In the genomic region with DNA sequence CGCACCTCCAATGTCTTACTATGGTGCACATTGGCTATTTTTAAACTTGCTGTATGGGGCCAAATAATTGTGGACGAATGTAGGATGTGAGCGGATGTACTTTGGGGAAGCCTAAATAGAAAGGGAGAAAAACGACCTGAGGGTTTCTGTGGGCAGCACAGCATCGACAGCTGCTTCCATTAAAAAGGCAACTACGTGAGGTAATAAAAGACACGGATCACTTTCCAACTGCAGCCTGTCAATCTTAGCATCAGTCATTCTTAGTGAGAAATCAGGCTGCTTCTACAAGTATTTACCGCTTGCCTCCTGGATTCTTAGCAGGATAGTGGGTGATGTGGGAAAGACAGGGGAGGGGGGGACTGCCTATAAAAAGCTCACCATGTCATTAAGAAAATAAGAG, we compare ENCODE assay signal across 17 cellular contexts.
"Had no signal": no experiment of that assay in that cellular context is flagged by ENCODE, and none has a peak within 500 bp of the region (broad histone marks: within the 10 kb centered on the region; RNA-seq: fewer than 3 reads in every experiment).

No MANE protein-coding gene starts in this region.

- H3K36me3 ChIP-seq: breast epithelium had no signal

- H3K4me3 Mint-ChIP-seq: activated CD8-positive, alpha-beta T cell treated with anti-CD3 and anti-CD28 coated beads for 36 hours; activated naive CD4-positive, alpha-beta T cell treated with anti-CD3 and anti-CD28 coated beads, Interleukin-2, amount 50 U/mL, for 24 hours; T-helper 17 cell had no signal

- H3K4me3 ChIP-seq: breast epithelium had no signal

- H3K27me3 ChIP-seq: breast epithelium had no signal

- H3K27ac ChIP-seq: breast epithelium had no signal

- H3K27me3 Mint-ChIP-seq: activated CD8-positive, alpha-beta T cell treated with anti-CD3 and anti-CD28 coated beads for 36 hours; activated naive CD4-positive, alpha-beta T cell treated with anti-CD3 and anti-CD28 coated beads, Interleukin-2, amount 50 U/mL, for 24 hours; T-helper 17 cell had no signal

- H3K4me1 ChIP-seq: breast epithelium had no signal

- H3K9me3 ChIP-seq: breast epithelium had no signal

- H3K9me3 Mint-ChIP-seq: activated CD8-positive, alpha-beta T cell treated with anti-CD3 and anti-CD28 coated beads for 36 hours had no signal

- ATAC-seq: activated CD8-positive, alpha-beta T cell treated with anti-CD3 and anti-CD28 coated beads for 36 hours; PC-3; T-helper 17 cell had no signal

- H3K27ac Mint-ChIP-seq: activated CD8-positive, alpha-beta T cell treated with anti-CD3 and anti-CD28 coated beads for 36 hours; T-helper 17 cell had no signal

- DNase-seq: activated CD4-positive, CD25-positive, alpha-beta regulatory T cell; activated CD8-positive, alpha-beta memory T cell treated with anti-CD3 and anti-CD28 coated beads, Interleukin-2, amount 50 U/mL, for 4 hours; activated CD8-positive, alpha-beta T cell treated with anti-CD3 and anti-CD28 coated beads for 36 hours; aorta; caudate nucleus; MM.1S; NCI-H1105 treated with DMSO at 0.1 percent for 48 hours; NCI-H1436 treated with DMSO at 0.1 percent for 48 hours; NCI-H1930; NCI-H446; NCI-H524; PC-3; SHP77 treated with DMSO at 0.1 percent for 48 hours; T-helper 17 cell; T1000 had no signal
